In genomic region chr2:112751451-112752197, GRCh38 we compare ENCODE assay signal across 1 cellular context.
TF ChIP-seq lines count a peak whose summit lies in the region.

No MANE protein-coding gene starts in this region.

TF ChIP-seq in endothelial cell of umbilical vein, 7 proteins besides CTCF, POLR2A, EP300 and RAD21:
- TF ChIP-seq EZH2 (IDR thresholded peaks at IDR 0.05; ENCODE audit: borderline replicate concordance, low read depth, low read length, severe bottlenecking) (no peak), POLR2AphosphoS5 (IDR thresholded peaks at IDR 0.05; ENCODE audit: insufficient read depth, low read depth, low read length) (no peak), JUN (IDR thresholded peaks at IDR 0.05; ENCODE audit: borderline replicate concordance, insufficient read depth, insufficient read length, low read depth) (no peak), GATA2 (IDR thresholded peaks at IDR 0.05; ENCODE audit: insufficient read depth, insufficient read length, low read depth, low read length) (no peak), MAX (IDR thresholded peaks at IDR 0.05; ENCODE audit: insufficient read depth, insufficient read length) (no peak), MYC (IDR thresholded peaks at IDR 0.05; ENCODE audit: low read depth, low read length) (no peak), FOS (IDR thresholded peaks at IDR 0.05; ENCODE audit: borderline replicate concordance, insufficient read depth, low read length) (no peak)
